In genomic region chr3:28746990-28747389, GRCh38 we compare ENCODE assay signal across 20 cellular contexts.
DNase-seq lines count a peak whose midpoint lies in the region; ATAC-seq, FAIRE-seq and TF ChIP-seq lines count a peak whose summit lies in the region.
"Had no signal": no experiment of that assay in that cellular context is flagged by ENCODE, and none has a peak within 500 bp of the region (broad histone marks: within the 10 kb centered on the region; RNA-seq: fewer than 3 reads in every experiment).

No MANE protein-coding gene starts in this region.

- H3K4me3 ChIP-seq in heart right ventricle, result no peak overlapping the region
- H3K4me3 ChIP-seq in SJSA1, result no peak overlapping the region
- no peak overlapping the region for H3K4me3 ChIP-seq in bronchial epithelial cell (ENCODE audit: low read depth, low read length)
- H3K4me3 ChIP-seq in psoas muscle, result no peak overlapping the region
- H3K4me3 ChIP-seq: GM23338 had no signal

- in situ Hi-C loops in GM13977 (cut with MboI; ENCODE audit: low pct_unique_long_range_greater_than_20kb, low sequenced_read_pairs, unreplicated experiment) (no loop called here), GM13976 (cut with MboI; ENCODE audit: low sequenced_read_pairs, unreplicated experiment) (no loop called here)

- H3K4me1 ChIP-seq in heart right ventricle (peaks cover 0 to 34% (median 17%) of the 10 kb centered on the region in 9 donors), SJSA1 (replicated peaks) (peaks cover 36% of the 10 kb centered on the region), psoas muscle (peaks cover 41% of the 10 kb centered on the region)

- no peaks in the 10 kb centered on the region for H3K36me3 ChIP-seq in heart right ventricle
- no peaks in the 10 kb centered on the region for H3K36me3 ChIP-seq in SJSA1
- H3K36me3 ChIP-seq in bronchial epithelial cell (ENCODE audit: control insufficient read depth, insufficient read depth, low read length), result no peaks in the 10 kb centered on the region
- H3K36me3 ChIP-seq in psoas muscle (ENCODE audit: insufficient read depth in 1 of 2, low read depth in 1 of 2), result no peaks in the 10 kb centered on the region

- ATAC-seq in heart right ventricle (no peak), Right ventricle myocardium superior (ENCODE audit: poor library complexity) (no peak), psoas muscle (peak; percentile 57 to 81 (median 72))
- ATAC-seq: GM23338, HCT116 had no signal

- intact Hi-C loops in heart right ventricle (cut with DNase I) (no loop called here), Right ventricle myocardium superior (cut with DNase I) (no loop called here), psoas muscle (cut with DNase I) (no loop called here)

- DNase-seq in heart right ventricle (no peak), Right ventricle myocardium superior (no peak), SJSA1 (ENCODE audit: low read depth in 1 of 2, low spot score in 2 of 2) (no peak), bronchial epithelial cell (ENCODE audit: low read depth) (no peak), psoas muscle (peak in 1 of 2 donors; percentile 53), GM13977 (ENCODE audit: low spot score) (no peak), GM13976 (ENCODE audit: low spot score) (no peak), SW480 (ENCODE audit: low spot score) (no peak)
- DNase-seq: C1 segment of cervical spinal cord; Calu3; CD4-positive, alpha-beta memory T cell; COR-L47; DMS53; DMS79 treated with DMSO at 0.1 percent for 48 hours; GF-D8; H9 had no signal

- H3K9me3 ChIP-seq in heart right ventricle (peaks cover 0 to 29% (median 7%) of the 10 kb centered on the region in 11 donors), SJSA1 (replicated peaks) (no peaks in the 10 kb centered on the region), psoas muscle (peaks cover 10% of the 10 kb centered on the region)

- H3K27me3 ChIP-seq in heart right ventricle (no peaks in the 10 kb centered on the region), SJSA1 (replicated peaks) (no peaks in the 10 kb centered on the region), bronchial epithelial cell (ENCODE audit: control insufficient read depth, insufficient read depth, low read length) (no peaks in the 10 kb centered on the region), psoas muscle (ENCODE audit: insufficient read depth in 3 of 3, low read length in 2 of 3) (no peaks in the 10 kb centered on the region)

- 68 to 79% methylated on average over 2 of the region's 2 CpGs for WGBS in heart right ventricle, 2 donors
- 23 to 34% (median 33%) methylated on average over 2 of the region's 2 CpGs for WGBS in psoas muscle, 3 donors

- peak overlapping the region in 9 of 10 donors; percentile 75 to 88 (median 84) for H3K27ac ChIP-seq in heart right ventricle
- peak overlapping the region; percentile 95 for H3K27ac ChIP-seq in SJSA1
- peak overlapping the region; percentile 80 for H3K27ac ChIP-seq in psoas muscle

- TF ChIP-seq CTCF in heart right ventricle (IDR thresholded peaks at IDR 0.05) (no peak), bronchial epithelial cell (IDR thresholded peaks at IDR 0.05; ENCODE audit: insufficient read depth, low read length, severe bottlenecking) (no peak), psoas muscle (IDR thresholded peaks at IDR 0.05) (no peak), GM13977 (IDR thresholded peaks at IDR 0.05; ENCODE audit: extremely low read depth, insufficient read depth, missing control alignments) (no peak), GM13976 (IDR thresholded peaks at IDR 0.05; ENCODE audit: borderline replicate concordance, control extremely low read depth, extremely low read depth, insufficient read depth, missing control alignments) (no peak)

- FAIRE-seq in bronchial epithelial cell (lab: Jason Lieb, UNC), result peak; percentile 43
- FAIRE-seq: GM12891, GM19239 had no signal

Comparison
In these comparisons a context has a peak if more than half of its experiments do, and no peak if none do; other contexts are left out.
1. ATAC-seq: peak in psoas muscle (4 of 4); none in heart right ventricle (0 of 8) and Right ventricle myocardium superior (single experiment).
2. Peak in every context shown above with its lines, with median percentiles within 50 percentile points of each other: H3K27ac ChIP-seq.